9 cellular contexts compared by ENCODE assay signal in the genomic region with DNA sequence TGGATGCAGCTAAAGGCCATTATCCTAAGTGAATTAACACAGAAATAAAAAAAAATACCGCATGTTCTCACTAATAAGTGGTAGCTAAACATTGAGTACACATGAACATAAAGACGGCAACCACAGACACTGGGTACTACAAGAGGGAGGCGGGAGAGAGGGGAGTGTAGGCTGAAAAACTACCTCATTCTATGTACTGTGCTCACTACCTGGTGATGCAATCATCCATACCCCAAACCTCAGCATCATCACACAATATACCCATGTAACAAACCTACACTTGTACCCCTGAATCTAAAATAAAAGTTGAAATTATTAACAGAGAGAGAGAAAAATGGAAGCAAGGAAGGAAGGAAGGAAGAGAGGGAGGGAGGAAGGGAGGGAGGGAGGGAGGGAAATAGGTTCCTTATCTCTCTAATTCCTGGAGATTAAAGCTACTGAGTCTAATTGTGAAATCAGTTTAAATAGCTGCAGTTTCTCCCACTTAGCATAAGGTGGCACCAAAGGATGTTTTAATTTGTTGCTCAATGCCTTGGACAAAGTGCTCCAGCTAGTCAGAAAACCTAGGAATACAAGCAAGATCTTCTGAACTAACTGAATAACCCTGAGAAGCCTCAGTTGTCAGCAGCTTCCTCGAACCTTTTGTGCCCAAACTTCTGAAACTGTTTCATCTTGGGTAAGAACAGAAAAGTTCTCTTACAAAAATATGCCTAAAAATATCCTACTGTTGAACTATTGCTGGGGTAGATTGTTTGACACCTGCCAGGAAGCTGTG.
A peak's percentile ranks its signal among the peaks of the same experiment; 100 is the strongest.
DNase-seq lines count a peak whose midpoint lies in the region; ATAC-seq and TF ChIP-seq lines count a peak whose summit lies in the region.
"Had no signal": no experiment of that assay in that cellular context is flagged by ENCODE, and none has a peak within 500 bp of the region (broad histone marks: within the 10 kb centered on the region; RNA-seq: fewer than 3 reads in every experiment).

No MANE protein-coding gene starts in this region.

- TF ChIP-seq POLR2A in gastrocnemius medialis (IDR thresholded peaks at IDR 0.05), result no peak

- H3K27me3 Mint-ChIP-seq in activated B cell treated with CpG ODN at 0.5 μM for 24 hours, result peaks cover 5% of the 10 kb centered on the region

- peak overlapping the region; percentile 34 for H3K27ac ChIP-seq in left ventricle myocardium inferior (replicated peaks)
- H3K27ac ChIP-seq in gastrocnemius medialis, result no peak overlapping the region

- intact Hi-C loops in activated B cell treated with CpG ODN at 0.5 μM for 24 hours (cut with micrococcal nuclease), result loop anchor here (1.0 to 10.0 kb wide), 7 partner anchors 81 to 668 kb away; a partner anchor contains a TSS
- intact Hi-C loops in left ventricle myocardium inferior (cut with micrococcal nuclease), result loop anchor here (5.0 kb wide), 1 partner anchor 123 kb away; no protein-coding TSS in a partner anchor
- intact Hi-C loops in gastrocnemius medialis (cut with DNase I; ENCODE audit: low total_unique reads), result loop anchor here (1.0 to 2.0 kb wide), 2 partner anchors 124 to 673 kb away; no protein-coding TSS in a partner anchor

- no peak overlapping the region for H3K27ac Mint-ChIP-seq in activated B cell treated with CpG ODN at 0.5 μM for 24 hours
- H3K27ac Mint-ChIP-seq: natural killer cell treated with Interleukin-12 subunit alpha and Interleukin-12 subunit beta and Interleukin-15 and Interleukin-18, amount 100 ng/mL, for 72 hours had no signal

- TF ChIP-seq CTCF in activated B cell treated with CpG ODN at 0.5 μM for 24 hours (IDR thresholded peaks at IDR 0.05), result no peak
- peak; percentile 69 for TF ChIP-seq CTCF in left ventricle myocardium inferior (IDR thresholded peaks at IDR 0.05; ENCODE audit: borderline replicate concordance)
- TF ChIP-seq CTCF in gastrocnemius medialis (IDR thresholded peaks at IDR 0.05 in 4 of 5, conservative IDR thresholded peaks at IDR 0.05 in 1 of 5), result peak in 4 of 5 experiments; percentile 48 to 63 (median 56)

- peaks cover 15% of the 10 kb centered on the region for H3K4me1 ChIP-seq in left ventricle myocardium inferior
- no peaks in the 10 kb centered on the region for H3K4me1 ChIP-seq in gastrocnemius medialis

- H3K36me3 ChIP-seq in left ventricle myocardium inferior (no peaks in the 10 kb centered on the region), gastrocnemius medialis (no peaks in the 10 kb centered on the region)

- H3K4me3 ChIP-seq in left ventricle myocardium inferior, result no peak overlapping the region
- H3K4me3 ChIP-seq in gastrocnemius medialis, result no peak overlapping the region

- H3K9me3 ChIP-seq in left ventricle myocardium inferior (replicated peaks) (no peaks in the 10 kb centered on the region), gastrocnemius medialis (no peaks in the 10 kb centered on the region)

- POLR2A ChIA-PET in activated B cell treated with CpG ODN at 0.5 μM for 24 hours (lab: Charles Lee), result interaction anchor here (0.5 to 0.6 kb wide), 2 partner anchors 79 to 927 kb away, joined by 3 to 6 read pairs; a partner anchor contains a TSS

- in situ Hi-C loops in gastrocnemius medialis (cut with MboI; ENCODE audit: low sequenced_read_pairs in 4 of 4), result loop anchor here in 3 of 4 donors (5.0 kb wide), 1 partner anchor 123 kb away; no protein-coding TSS in a partner anchor

- H3K36me3 Mint-ChIP-seq in activated B cell treated with CpG ODN at 0.5 μM for 24 hours (ENCODE audit: low read depth), result no peaks in the 10 kb centered on the region
- H3K36me3 Mint-ChIP-seq: natural killer cell treated with Interleukin-12 subunit alpha and Interleukin-12 subunit beta and Interleukin-15 and Interleukin-18, amount 100 ng/mL, for 72 hours had no signal

- H3K27me3 ChIP-seq in left ventricle myocardium inferior (ENCODE audit: low read depth), result no peaks in the 10 kb centered on the region
- H3K27me3 ChIP-seq in gastrocnemius medialis, result no peaks in the 10 kb centered on the region

- H3K4me1 Mint-ChIP-seq in activated B cell treated with CpG ODN at 0.5 μM for 24 hours, result peaks cover 5% of the 10 kb centered on the region

- H3K9me3 Mint-ChIP-seq in activated B cell treated with CpG ODN at 0.5 μM for 24 hours, result no peaks in the 10 kb centered on the region
- H3K9me3 Mint-ChIP-seq: natural killer cell treated with Interleukin-12 subunit alpha and Interleukin-12 subunit beta and Interleukin-15 and Interleukin-18, amount 100 ng/mL, for 72 hours had no signal

- CTCF ChIA-PET in activated B cell treated with CpG ODN at 0.5 μM for 24 hours (lab: Charles Lee), result interaction anchor here (0.6 to 5.6 kb wide), 30 partner anchors 10 to 670 kb away, joined by 3 to 95 read pairs (median 4); a partner anchor contains a TSS

- peak; percentile 68 for DNase-seq in CD1c-positive myeloid dendritic cell (ENCODE audit: extremely low spot score)
- DNase-seq in NCI-H2196 (lab: John Stamatoyannopoulos, UW; ENCODE audit: unreplicated experiment), result peak; percentile 86
- DNase-seq in activated B cell treated with CpG ODN at 0.5 μM for 24 hours, result no peak
- no peak for DNase-seq in left ventricle myocardium inferior
- no peak for DNase-seq in gastrocnemius medialis

- H3K4me3 Mint-ChIP-seq in activated B cell treated with CpG ODN at 0.5 μM for 24 hours, result no peak overlapping the region
- H3K4me3 Mint-ChIP-seq: natural killer cell treated with Interleukin-12 subunit alpha and Interleukin-12 subunit beta and Interleukin-15 and Interleukin-18, amount 100 ng/mL, for 72 hours had no signal

- peak; percentile 42 for ATAC-seq in GM18861 (IDR thresholded peaks at IDR 0.05; ENCODE audit: unreplicated experiment)
- ATAC-seq in HG03196 (IDR thresholded peaks at IDR 0.05; ENCODE audit: unreplicated experiment), result peak; percentile 52
- peak; percentile 58 for ATAC-seq in activated B cell treated with CpG ODN at 0.5 μM for 24 hours (ENCODE audit: low read depth)
- ATAC-seq in gastrocnemius medialis, result peak; percentile 85 to 93
- no peak for ATAC-seq in HG02970 (IDR thresholded peaks at IDR 0.05; ENCODE audit: low FRiP score, unreplicated experiment)

Comparison
In these comparisons a context has a peak if more than half of its experiments do, and no peak if none do; other contexts are left out.
1. DNase-seq: peak in CD1c-positive myeloid dendritic cell (single experiment) and NCI-H2196 (single experiment); none in activated B cell treated with CpG ODN at 0.5 μM for 24 hours (single experiment), left ventricle myocardium inferior (single experiment) and gastrocnemius medialis (0 of 2).